ENCODE assay signal across 14 cellular contexts in the genomic region with DNA sequence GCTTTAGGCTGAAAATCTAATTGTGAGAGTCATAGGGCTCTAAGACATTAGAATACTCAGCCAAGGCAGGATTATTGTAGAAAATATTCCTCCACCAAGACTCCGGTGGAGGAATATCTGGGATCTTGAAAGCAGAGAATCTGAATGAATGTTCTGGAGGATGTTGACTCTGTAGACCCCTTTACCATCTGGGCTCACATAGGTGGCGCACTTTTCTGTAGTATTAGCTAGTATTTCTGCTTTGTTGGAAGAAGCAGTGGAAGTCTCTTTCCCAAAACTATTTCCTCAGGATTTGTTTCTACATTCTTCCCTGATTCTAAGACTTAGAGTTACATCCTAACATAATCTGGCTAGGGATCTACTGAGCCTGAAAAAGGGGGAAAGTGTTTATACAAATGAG.
DNase-seq lines count a peak whose midpoint lies in the region; ATAC-seq and TF ChIP-seq lines count a peak whose summit lies in the region.
"Had no signal": no experiment of that assay in that cellular context is flagged by ENCODE, and none has a peak within 500 bp of the region (broad histone marks: within the 10 kb centered on the region; RNA-seq: fewer than 3 reads in every experiment).

No MANE protein-coding gene starts in this region.

- CTCF ChIA-PET in activated CD4-positive, alpha-beta memory T cell treated with anti-CD3 and anti-CD28 coated beads, Interleukin-2, amount 10 ng/mL, durations not matched to agents 7 days and 5 days (lab: Charles Lee): no interaction called here
- CTCF ChIA-PET in activated naive CD4-positive, alpha-beta T cell treated with anti-CD3 and anti-CD28 coated beads for 36 hours (lab: Charles Lee): no interaction called here
- CTCF ChIA-PET in activated CD4-positive, alpha-beta T cell treated with anti-CD3 and anti-CD28 coated beads, Interleukin-2, amount 10 ng/mL, durations not matched to agents 7 days and 5 days (lab: Charles Lee): no interaction called here

- H3K9me3 ChIP-seq in OCI-LY1 (ENCODE audit: low read length) (no peaks in the 10 kb centered on the region), endodermal cell (ENCODE audit: control insufficient read depth, low read length) (peaks cover 16% of the 10 kb centered on the region)
- H3K9me3 ChIP-seq: HAP-1 had no signal

- no peak for ATAC-seq in GM23338
- ATAC-seq: CD8-positive, alpha-beta T cell; K562 had no signal

- H4K20me1 ChIP-seq in GM23338 (replicated peaks; ENCODE audit: insufficient read depth) (no peaks in the 10 kb centered on the region), OCI-LY1 (ENCODE audit: insufficient read depth, low read length) (no peaks in the 10 kb centered on the region)

- H3F3A ChIP-seq in GM23338 (replicated peaks; ENCODE audit: low read depth) (no peaks in the 10 kb centered on the region), OCI-LY1 (ENCODE audit: insufficient read depth, low read length) (no peaks in the 10 kb centered on the region)

- 80 to 94% methylated on average over 1 to 2 of the region's 2 CpGs for WGBS in endodermal cell (ENCODE audit: insufficient coverage in 1 of 2, insufficient read length in 1 of 2), 2 experiments

- H3K27ac Mint-ChIP-seq in GM23338 (no peak overlapping the region), endodermal cell (no peak overlapping the region)
- H3K27ac Mint-ChIP-seq in activated CD4-positive, alpha-beta memory T cell treated with anti-CD3 and anti-CD28 coated beads, Interleukin-2, amount 10 ng/mL, durations not matched to agents 7 days and 5 days: no peak overlapping the region
- no peak overlapping the region for H3K27ac Mint-ChIP-seq in activated naive CD4-positive, alpha-beta T cell treated with anti-CD3 and anti-CD28 coated beads for 36 hours
- no peak overlapping the region for H3K27ac Mint-ChIP-seq in activated CD4-positive, alpha-beta T cell treated with anti-CD3 and anti-CD28 coated beads, Interleukin-2, amount 10 ng/mL, durations not matched to agents 7 days and 5 days
- H3K27ac Mint-ChIP-seq: B cell; CD14-positive monocyte; CD8-positive, alpha-beta T cell had no signal

- no peaks in the 10 kb centered on the region for H3K36me3 ChIP-seq in GM23338 (ENCODE audit: insufficient read depth)
- H3K36me3 ChIP-seq in OCI-LY1 (ENCODE audit: insufficient read depth, low read length): no peaks in the 10 kb centered on the region
- no peaks in the 10 kb centered on the region for H3K36me3 ChIP-seq in endodermal cell (ENCODE audit: control insufficient read depth, insufficient read depth, low read length)
- H3K36me3 ChIP-seq: HAP-1 had no signal

- no peak overlapping the region for H3K4me3 Mint-ChIP-seq in GM23338
- H3K4me3 Mint-ChIP-seq in endodermal cell: no peak overlapping the region
- H3K4me3 Mint-ChIP-seq in activated CD4-positive, alpha-beta memory T cell treated with anti-CD3 and anti-CD28 coated beads, Interleukin-2, amount 10 ng/mL, durations not matched to agents 7 days and 5 days: no peak overlapping the region
- no peak overlapping the region for H3K4me3 Mint-ChIP-seq in activated naive CD4-positive, alpha-beta T cell treated with anti-CD3 and anti-CD28 coated beads for 36 hours
- H3K4me3 Mint-ChIP-seq in activated CD4-positive, alpha-beta T cell treated with anti-CD3 and anti-CD28 coated beads, Interleukin-2, amount 10 ng/mL, durations not matched to agents 7 days and 5 days: no peak overlapping the region
- H3K4me3 Mint-ChIP-seq: B cell; CD14-positive monocyte; CD8-positive, alpha-beta T cell had no signal

- intact Hi-C loops in activated naive CD4-positive, alpha-beta T cell treated with anti-CD3 and anti-CD28 coated beads for 36 hours (cut with micrococcal nuclease): no loop called here

- H3K9ac ChIP-seq in OCI-LY1 (ENCODE audit: low read length): no peak overlapping the region
- no peak overlapping the region for H3K9ac ChIP-seq in endodermal cell (ENCODE audit: extremely low read depth, low read length, poor library complexity, severe bottlenecking)
- H3K9ac ChIP-seq: GM23248 had no signal

- H3K9me2 ChIP-seq in GM23338 (ENCODE audit: insufficient read depth): peaks cover 8% of the 10 kb centered on the region
- no peaks in the 10 kb centered on the region for H3K9me2 ChIP-seq in OCI-LY1 (ENCODE audit: low read depth, low read length)

- H3K4me1 ChIP-seq in GM23338 (ENCODE audit: insufficient read depth) (no peaks in the 10 kb centered on the region), OCI-LY1 (ENCODE audit: insufficient read depth, low read length, severe bottlenecking) (no peaks in the 10 kb centered on the region), endodermal cell (ENCODE audit: control insufficient read depth, insufficient read depth, low read length) (no peaks in the 10 kb centered on the region)
- H3K4me1 ChIP-seq: HAP-1 had no signal

- H2AFZ ChIP-seq in GM23338 (no peak overlapping the region), OCI-LY1 (ENCODE audit: low read length) (no peak overlapping the region)
- H2AFZ ChIP-seq: GM23248 had no signal

- H3K4me2 ChIP-seq in GM23338: no peak overlapping the region
- H3K4me2 ChIP-seq in OCI-LY1 (ENCODE audit: low read length): no peak overlapping the region

- H3K27me3 Mint-ChIP-seq in GM23338 (ENCODE audit: insufficient read depth, low read depth, poor library complexity) (no peaks in the 10 kb centered on the region), endodermal cell (ENCODE audit: insufficient read depth) (peaks cover 6% of the 10 kb centered on the region)
- H3K27me3 Mint-ChIP-seq in activated CD4-positive, alpha-beta memory T cell treated with anti-CD3 and anti-CD28 coated beads, Interleukin-2, amount 10 ng/mL, durations not matched to agents 7 days and 5 days: no peaks in the 10 kb centered on the region
- H3K27me3 Mint-ChIP-seq in activated naive CD4-positive, alpha-beta T cell treated with anti-CD3 and anti-CD28 coated beads for 36 hours (ENCODE audit: low read depth): no peaks in the 10 kb centered on the region
- H3K27me3 Mint-ChIP-seq in activated CD4-positive, alpha-beta T cell treated with anti-CD3 and anti-CD28 coated beads, Interleukin-2, amount 10 ng/mL, durations not matched to agents 7 days and 5 days: no peaks in the 10 kb centered on the region
- H3K27me3 Mint-ChIP-seq: B cell had no signal

- H3K36me3 Mint-ChIP-seq in GM23338 (ENCODE audit: low read depth) (peaks cover 12% of the 10 kb centered on the region; the same call in 2 of the 3 replicates), endodermal cell (ENCODE audit: low read depth) (no peaks in the 10 kb centered on the region)
- H3K36me3 Mint-ChIP-seq in activated CD4-positive, alpha-beta memory T cell treated with anti-CD3 and anti-CD28 coated beads, Interleukin-2, amount 10 ng/mL, durations not matched to agents 7 days and 5 days (ENCODE audit: low read depth): no peaks in the 10 kb centered on the region
- H3K36me3 Mint-ChIP-seq in activated naive CD4-positive, alpha-beta T cell treated with anti-CD3 and anti-CD28 coated beads for 36 hours (ENCODE audit: low read depth): no peaks in the 10 kb centered on the region
- H3K36me3 Mint-ChIP-seq in activated CD4-positive, alpha-beta T cell treated with anti-CD3 and anti-CD28 coated beads, Interleukin-2, amount 10 ng/mL, durations not matched to agents 7 days and 5 days (ENCODE audit: low read depth): no peaks in the 10 kb centered on the region
- H3K36me3 Mint-ChIP-seq: CD14-positive monocyte; CD8-positive, alpha-beta T cell had no signal

- DNase-seq in GM23338 (ENCODE audit: low spot score): peak; percentile 29
- no peak for DNase-seq in endodermal cell
- no peak for DNase-seq in activated CD4-positive, alpha-beta memory T cell treated with anti-CD3 and anti-CD28 coated beads, Interleukin-2, amount 10 ng/mL, durations not matched to agents 7 days and 5 days
- no peak for DNase-seq in activated naive CD4-positive, alpha-beta T cell treated with anti-CD3 and anti-CD28 coated beads for 36 hours
- no peak for DNase-seq in activated CD4-positive, alpha-beta T cell treated with anti-CD3 and anti-CD28 coated beads, Interleukin-2, amount 10 ng/mL, durations not matched to agents 7 days and 5 days
- DNase-seq in HuH-7 (ENCODE audit: low spot score): no peak
- DNase-seq: CD8-positive, alpha-beta T cell; COR-L47; GM23248 had no signal

- H3K9me3 Mint-ChIP-seq in GM23338 (peaks cover 16% of the 10 kb centered on the region), endodermal cell (peaks cover 16% of the 10 kb centered on the region)
- H3K9me3 Mint-ChIP-seq in activated CD4-positive, alpha-beta memory T cell treated with anti-CD3 and anti-CD28 coated beads, Interleukin-2, amount 10 ng/mL, durations not matched to agents 7 days and 5 days: peaks cover 10% of the 10 kb centered on the region
- peaks cover 11% of the 10 kb centered on the region for H3K9me3 Mint-ChIP-seq in activated naive CD4-positive, alpha-beta T cell treated with anti-CD3 and anti-CD28 coated beads for 36 hours
- no peaks in the 10 kb centered on the region for H3K9me3 Mint-ChIP-seq in activated CD4-positive, alpha-beta T cell treated with anti-CD3 and anti-CD28 coated beads, Interleukin-2, amount 10 ng/mL, durations not matched to agents 7 days and 5 days

- POLR2A ChIA-PET in activated CD4-positive, alpha-beta memory T cell treated with anti-CD3 and anti-CD28 coated beads, Interleukin-2, amount 10 ng/mL, durations not matched to agents 7 days and 5 days (lab: Charles Lee): no interaction called here
- POLR2A ChIA-PET in activated CD4-positive, alpha-beta T cell treated with anti-CD3 and anti-CD28 coated beads, Interleukin-2, amount 10 ng/mL, durations not matched to agents 7 days and 5 days (lab: Charles Lee): no interaction called here

- H3K4me3 ChIP-seq in GM23338: no peak overlapping the region
- H3K4me3 ChIP-seq in OCI-LY1 (ENCODE audit: low read depth, low read length, poor library complexity, severe bottlenecking): no peak overlapping the region
- H3K4me3 ChIP-seq in endodermal cell (ENCODE audit: low read length): no peak overlapping the region
- H3K4me3 ChIP-seq: GM23248, HAP-1, K562 had no signal

- TF ChIP-seq CTCF in GM23338 (conservative IDR thresholded peaks at IDR 0.05; ENCODE audit: low read depth in 2 of 2) (peak; percentile 35 to 58), OCI-LY1 (IDR thresholded peaks at IDR 0.05; ENCODE audit: low read length) (peak; percentile 21; the same call in 1 of the 2 replicates), endodermal cell (conservative IDR thresholded peaks at IDR 0.05) (peak; percentile 63)

- H3K27me3 ChIP-seq in GM23338 (ENCODE audit: insufficient read depth) (no peaks in the 10 kb centered on the region), OCI-LY1 (ENCODE audit: insufficient read depth, low read length) (no peaks in the 10 kb centered on the region), endodermal cell (ENCODE audit: control insufficient read depth, insufficient read depth, low read length, poor library complexity, severe bottlenecking) (peaks cover 23% of the 10 kb centered on the region)

- H3K79me2 ChIP-seq in GM23338 (replicated peaks; ENCODE audit: insufficient read depth) (no peaks in the 10 kb centered on the region), OCI-LY1 (ENCODE audit: insufficient read depth, low read length) (no peaks in the 10 kb centered on the region)

- H3K27ac ChIP-seq in GM23338 (ENCODE audit: low read depth) (no peak overlapping the region), OCI-LY1 (ENCODE audit: low read depth, low read length, poor library complexity, severe bottlenecking) (no peak overlapping the region), endodermal cell (ENCODE audit: low read depth, low read length) (no peak overlapping the region)
- H3K27ac ChIP-seq: GM23248 had no signal

- H3K4me1 Mint-ChIP-seq in GM23338 (no peaks in the 10 kb centered on the region), endodermal cell (peaks cover 13% of the 10 kb centered on the region)
- H3K4me1 Mint-ChIP-seq in activated CD4-positive, alpha-beta memory T cell treated with anti-CD3 and anti-CD28 coated beads, Interleukin-2, amount 10 ng/mL, durations not matched to agents 7 days and 5 days: no peaks in the 10 kb centered on the region
- H3K4me1 Mint-ChIP-seq in activated naive CD4-positive, alpha-beta T cell treated with anti-CD3 and anti-CD28 coated beads for 36 hours (ENCODE audit: low read depth): no peaks in the 10 kb centered on the region
- H3K4me1 Mint-ChIP-seq in activated CD4-positive, alpha-beta T cell treated with anti-CD3 and anti-CD28 coated beads, Interleukin-2, amount 10 ng/mL, durations not matched to agents 7 days and 5 days: no peaks in the 10 kb centered on the region
- H3K4me1 Mint-ChIP-seq: B cell, CD14-positive monocyte had no signal
